In genomic region chr1:5466487-5466886, GRCh38 we compare ENCODE assay signal across 18 cellular contexts.
"Had no signal": no experiment of that assay in that cellular context is flagged by ENCODE, and none has a peak within 500 bp of the region (broad histone marks: within the 10 kb centered on the region; RNA-seq: fewer than 3 reads in every experiment).

No MANE protein-coding gene starts in this region.

- H3K27ac Mint-ChIP-seq: naive thymus-derived CD4-positive, alpha-beta T cell; stimulated activated memory B cell treated with anti-CD40 and anti-IgM and Interleukin-4, amounts not matched to agents 10 μg/mL and 1 μg/mL and 100 μg/mL, for 72 hours had no signal

- ATAC-seq: foreskin keratinocyte; left colon; naive thymus-derived CD4-positive, alpha-beta T cell; sciatic nerve; stimulated activated memory B cell treated with anti-CD40 and anti-IgM and Interleukin-4, amounts not matched to agents 10 μg/mL and 1 μg/mL and 100 μg/mL, for 72 hours had no signal

- H3K4me1 Mint-ChIP-seq: stimulated activated memory B cell treated with anti-CD40 and anti-IgM and Interleukin-4, amounts not matched to agents 10 μg/mL and 1 μg/mL and 100 μg/mL, for 72 hours had no signal

- H3K4me3 Mint-ChIP-seq: stimulated activated memory B cell treated with anti-CD40 and anti-IgM and Interleukin-4, amounts not matched to agents 10 μg/mL and 1 μg/mL and 100 μg/mL, for 72 hours had no signal

- H3K27me3 ChIP-seq: colonic mucosa, foreskin keratinocyte, neutrophil had no signal

- H3K36me3 ChIP-seq: colonic mucosa, neutrophil, spleen, stomach, thoracic aorta, transverse colon had no signal

- H3K4me3 ChIP-seq: colonic mucosa, spleen, stomach, thoracic aorta, transverse colon had no signal

- H3K9me3 ChIP-seq: colonic mucosa, neutrophil, thoracic aorta, transverse colon had no signal

- H3K36me3 Mint-ChIP-seq: stimulated activated memory B cell treated with anti-CD40 and anti-IgM and Interleukin-4, amounts not matched to agents 10 μg/mL and 1 μg/mL and 100 μg/mL, for 72 hours had no signal

- H3K4me1 ChIP-seq: colonic mucosa, foreskin keratinocyte, spleen, stomach, transverse colon had no signal

- DNase-seq: colonic mucosa; dermis blood vessel endothelial cell; foreskin keratinocyte; head of caudate nucleus; hippocampal formation; left colon; naive thymus-derived CD4-positive, alpha-beta T cell; spleen; stimulated activated CD4-positive, alpha-beta T cell treated with anti-CD3 and anti-CD28 coated beads, Interleukin-15, amount 100 ng/mL, for 24 hours; stimulated activated CD4-positive, alpha-beta T cell treated with anti-CD3 and anti-CD28 coated beads, Interleukin-1b, Interleukin-23, amount 100 ng/mL, for 48 hours; stimulated activated CD4-positive, alpha-beta T cell treated with anti-CD3 and anti-CD28 coated beads, Interleukin-4, amount 100 ng/mL, for 24 hours; stomach; substantia nigra; transverse colon had no signal

- H3K27ac ChIP-seq: colonic mucosa, foreskin keratinocyte, neutrophil, spleen, stomach, thoracic aorta, transverse colon had no signal

- H3K27me3 Mint-ChIP-seq: stimulated activated memory B cell treated with anti-CD40 and anti-IgM and Interleukin-4, amounts not matched to agents 10 μg/mL and 1 μg/mL and 100 μg/mL, for 72 hours had no signal
